In genomic region chr17:45894022-45894784, GRCh38 we compare ENCODE assay signal across 1 cellular context.
TF ChIP-seq lines count a peak whose summit lies in the region.

TSS of gene MAPT (plus strand) at chr17:45894554. CDS start at chr17:45962338, 67,784 bp downstream.

TF ChIP-seq in K562, 482 proteins besides CTCF, POLR2A, EP300 and RAD21 (continued from another document and continues in another):
- TF ChIP-seq RNF219 (CRISPR knock-in tag; IDR thresholded peaks at IDR 0.05) (no peak), NFRKB (IDR thresholded peaks at IDR 0.05; ENCODE audit: low read depth) (0 out of 2 replicates have a peak, but pooled peaks have one; percentile 33), KDM2B (CRISPR knock-in tag; IDR thresholded peaks at IDR 0.05) (no peak), TBL1XR1 (IDR thresholded peaks at IDR 0.05; ENCODE audit: low read length in 2 of 2) (peak; percentile 6 to 42; a peak in 1 of 4 replicates), ZNF668 (CRISPR knock-in tag; IDR thresholded peaks at IDR 0.05) (no peak), ZNF277 (CRISPR knock-in tag; IDR thresholded peaks at IDR 0.05; ENCODE audit: borderline replicate concordance) (no peak), RBFOX2 (IDR thresholded peaks at IDR 0.05; ENCODE audit: low read depth, low read length) (peak; percentile 74), HLTF (IDR thresholded peaks at IDR 0.05) (no peak), HDAC2 (IDR thresholded peaks at IDR 0.05) (no peak), ZNF408 (CRISPR knock-in tag; IDR thresholded peaks at IDR 0.05; ENCODE audit: low read depth) (no peak), ZNF785 (CRISPR knock-in tag; IDR thresholded peaks at IDR 0.05) (no peak), CBX3 (IDR thresholded peaks at IDR 0.05; ENCODE audit: borderline replicate concordance in 1 of 2, low read length in 2 of 2) (peak in 1 of 2 experiments; percentile 14; a peak in 1 of 3 replicates), RUNX1 (IDR thresholded peaks at IDR 0.05; ENCODE audit: low read depth) (no peak), CBX5 (IDR thresholded peaks at IDR 0.05; ENCODE audit: borderline replicate concordance, low read depth) (no peak), DMBX1 (CRISPR knock-in tag; IDR thresholded peaks at IDR 0.05; ENCODE audit: borderline replicate concordance) (peak; percentile 56; the same call in 1 of the 2 replicates), ZNF764 (CRISPR knock-in tag; IDR thresholded peaks at IDR 0.05; ENCODE audit: low read depth) (no peak), RERE (CRISPR knock-in tag; IDR thresholded peaks at IDR 0.05; ENCODE audit: borderline replicate concordance) (no peak), ZNF431 (CRISPR knock-in tag; IDR thresholded peaks at IDR 0.05) (0 out of 2 replicates have a peak, but pooled peaks have one; percentile 30), ZNF644 (tag; IDR thresholded peaks at IDR 0.05; ENCODE audit: low read depth) (peak; percentile 80; the same call in 1 of the 2 replicates), SNAPC5 (CRISPR knock-in tag; IDR thresholded peaks at IDR 0.05) (no peak), FIP1L1 (IDR thresholded peaks at IDR 0.05; ENCODE audit: low read depth, low read length, poor library complexity, severe bottlenecking) (peak; percentile 79), MXI1 (IDR thresholded peaks at IDR 0.05; ENCODE audit: low read depth, low read length) (no peak), PPARD (CRISPR knock-in tag; IDR thresholded peaks at IDR 0.05) (no peak), ZNF274 (IDR thresholded peaks at IDR 0.05; ENCODE audit: borderline replicate concordance, low read depth, low read length) (no peak), ZNF165 (CRISPR knock-in tag; IDR thresholded peaks at IDR 0.05; ENCODE audit: borderline replicate concordance) (no peak), RBBP5 (IDR thresholded peaks at IDR 0.05; ENCODE audit: borderline replicate concordance, insufficient read depth, low read length, poor library complexity, severe bottlenecking) (peak; percentile 34), KHSRP (IDR thresholded peaks at IDR 0.05) (no peak), ZNF197 (CRISPR knock-in tag; IDR thresholded peaks at IDR 0.05; ENCODE audit: low read depth) (peak; percentile 81; the same call in 1 of the 2 replicates), PYGO2 (tag; IDR thresholded peaks at IDR 0.05) (no peak), ZNF121 (CRISPR knock-in tag; conservative IDR thresholded peaks at IDR 0.05) (no peak), POLR2B (IDR thresholded peaks at IDR 0.05; ENCODE audit: low read depth, partially characterized antibody) (no peak), TCF3 (CRISPR knock-in tag; IDR thresholded peaks at IDR 0.05) (no peak), PHF21A (IDR thresholded peaks at IDR 0.05; ENCODE audit: borderline replicate concordance, low read depth) (no peak), SMC3 (conservative IDR thresholded peaks at IDR 0.05; ENCODE audit: insufficient read depth, low read depth, low read length) (peak; percentile 57), XRCC4 (IDR thresholded peaks at IDR 0.05; ENCODE audit: extremely low read depth, insufficient read depth, insufficient read length) (no peak), MED1 (CRISPR knock-in tag; IDR thresholded peaks at IDR 0.05; ENCODE audit: borderline replicate concordance) (no peak), KAT2B (IDR thresholded peaks at IDR 0.05; ENCODE audit: low read depth, low read length) (peak; percentile 44), RBM15 (IDR thresholded peaks at IDR 0.05; ENCODE audit: insufficient read depth, low read length) (no peak), HMG20B (CRISPR knock-in tag; IDR thresholded peaks at IDR 0.05) (no peak), E2F3 (CRISPR knock-in tag; IDR thresholded peaks at IDR 0.05) (no peak), ADNP (tag; IDR thresholded peaks at IDR 0.05) (no peak)
- TF ChIP-seq, protein P1, sequence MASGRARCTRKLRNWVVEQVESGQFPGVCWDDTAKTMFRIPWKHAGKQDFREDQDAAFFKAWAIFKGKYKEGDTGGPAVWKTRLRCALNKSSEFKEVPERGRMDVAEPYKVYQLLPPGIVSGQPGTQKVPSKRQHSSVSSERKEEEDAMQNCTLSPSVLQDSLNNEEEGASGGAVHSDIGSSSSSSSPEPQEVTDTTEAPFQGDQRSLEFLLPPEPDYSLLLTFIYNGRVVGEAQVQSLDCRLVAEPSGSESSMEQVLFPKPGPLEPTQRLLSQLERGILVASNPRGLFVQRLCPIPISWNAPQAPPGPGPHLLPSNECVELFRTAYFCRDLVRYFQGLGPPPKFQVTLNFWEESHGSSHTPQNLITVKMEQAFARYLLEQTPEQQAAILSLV (tag; IDR thresholded peaks at IDR 0.05): no peak
- TF ChIP-seq, protein P2, sequence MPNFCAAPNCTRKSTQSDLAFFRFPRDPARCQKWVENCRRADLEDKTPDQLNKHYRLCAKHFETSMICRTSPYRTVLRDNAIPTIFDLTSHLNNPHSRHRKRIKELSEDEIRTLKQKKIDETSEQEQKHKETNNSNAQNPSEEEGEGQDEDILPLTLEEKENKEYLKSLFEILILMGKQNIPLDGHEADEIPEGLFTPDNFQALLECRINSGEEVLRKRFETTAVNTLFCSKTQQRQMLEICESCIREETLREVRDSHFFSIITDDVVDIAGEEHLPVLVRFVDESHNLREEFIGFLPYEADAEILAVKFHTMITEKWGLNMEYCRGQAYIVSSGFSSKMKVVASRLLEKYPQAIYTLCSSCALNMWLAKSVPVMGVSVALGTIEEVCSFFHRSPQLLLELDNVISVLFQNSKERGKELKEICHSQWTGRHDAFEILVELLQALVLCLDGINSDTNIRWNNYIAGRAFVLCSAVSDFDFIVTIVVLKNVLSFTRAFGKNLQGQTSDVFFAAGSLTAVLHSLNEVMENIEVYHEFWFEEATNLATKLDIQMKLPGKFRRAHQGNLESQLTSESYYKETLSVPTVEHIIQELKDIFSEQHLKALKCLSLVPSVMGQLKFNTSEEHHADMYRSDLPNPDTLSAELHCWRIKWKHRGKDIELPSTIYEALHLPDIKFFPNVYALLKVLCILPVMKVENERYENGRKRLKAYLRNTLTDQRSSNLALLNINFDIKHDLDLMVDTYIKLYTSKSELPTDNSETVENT (CRISPR knock-in tag; IDR thresholded peaks at IDR 0.05): no peak
- TF ChIP-seq, protein P3, sequence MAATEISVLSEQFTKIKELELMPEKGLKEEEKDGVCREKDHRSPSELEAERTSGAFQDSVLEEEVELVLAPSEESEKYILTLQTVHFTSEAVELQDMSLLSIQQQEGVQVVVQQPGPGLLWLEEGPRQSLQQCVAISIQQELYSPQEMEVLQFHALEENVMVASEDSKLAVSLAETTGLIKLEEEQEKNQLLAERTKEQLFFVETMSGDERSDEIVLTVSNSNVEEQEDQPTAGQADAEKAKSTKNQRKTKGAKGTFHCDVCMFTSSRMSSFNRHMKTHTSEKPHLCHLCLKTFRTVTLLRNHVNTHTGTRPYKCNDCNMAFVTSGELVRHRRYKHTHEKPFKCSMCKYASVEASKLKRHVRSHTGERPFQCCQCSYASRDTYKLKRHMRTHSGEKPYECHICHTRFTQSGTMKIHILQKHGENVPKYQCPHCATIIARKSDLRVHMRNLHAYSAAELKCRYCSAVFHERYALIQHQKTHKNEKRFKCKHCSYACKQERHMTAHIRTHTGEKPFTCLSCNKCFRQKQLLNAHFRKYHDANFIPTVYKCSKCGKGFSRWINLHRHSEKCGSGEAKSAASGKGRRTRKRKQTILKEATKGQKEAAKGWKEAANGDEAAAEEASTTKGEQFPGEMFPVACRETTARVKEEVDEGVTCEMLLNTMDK (IDR thresholded peaks at IDR 0.05; ENCODE audit: borderline replicate concordance, insufficient read depth, low read depth, low read length, poor library complexity, severe bottlenecking): no peak
- TF ChIP-seq, protein P4, sequence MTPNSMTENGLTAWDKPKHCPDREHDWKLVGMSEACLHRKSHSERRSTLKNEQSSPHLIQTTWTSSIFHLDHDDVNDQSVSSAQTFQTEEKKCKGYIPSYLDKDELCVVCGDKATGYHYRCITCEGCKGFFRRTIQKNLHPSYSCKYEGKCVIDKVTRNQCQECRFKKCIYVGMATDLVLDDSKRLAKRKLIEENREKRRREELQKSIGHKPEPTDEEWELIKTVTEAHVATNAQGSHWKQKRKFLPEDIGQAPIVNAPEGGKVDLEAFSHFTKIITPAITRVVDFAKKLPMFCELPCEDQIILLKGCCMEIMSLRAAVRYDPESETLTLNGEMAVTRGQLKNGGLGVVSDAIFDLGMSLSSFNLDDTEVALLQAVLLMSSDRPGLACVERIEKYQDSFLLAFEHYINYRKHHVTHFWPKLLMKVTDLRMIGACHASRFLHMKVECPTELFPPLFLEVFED (CRISPR knock-in tag; conservative IDR thresholded peaks at IDR 0.05): no peak
